Comparison of ENCODE assay signal across 20 cellular contexts in genomic region chrX:153939573-153939972, GRCh38. TPM values are rescaled to one million over a fixed set of nuclear protein-coding genes. Genes with fewer than 3 reads are reported as not detected.
DNase-seq lines count a peak whose midpoint lies in the region; ATAC-seq and TF ChIP-seq lines count a peak whose summit lies in the region.
"Had no signal": no experiment of that assay in that cellular context is flagged by ENCODE, and none has a peak within 500 bp of the region (broad histone marks: within the 10 kb centered on the region; RNA-seq: fewer than 3 reads in every experiment).

No MANE protein-coding gene starts in this region.

- WGBS in body of pancreas, 2 donors = 57 to 76% methylated on average over 4 of the region's 7 CpGs
- 72% methylated on average over 7 of the region's 7 CpGs for WGBS in esophagus muscularis mucosa

- H3K4me1 Mint-ChIP-seq in stimulated activated naive CD8-positive, alpha-beta T cell treated with anti-CD3 and anti-CD28 coated beads, Interleukin-15, Interleukin-2, amounts not matched to agents 100 ng/mL and 50 ng/mL, for 24 hours (ENCODE audit: low read depth) = peaks cover 27% of the 10 kb centered on the region
- H3K4me1 Mint-ChIP-seq in dendritic cell treated with granulocyte-macrophage colony-stimulating factor and Interleukin-4, amounts not matched to agents 40 ng/mL and 50 ng/mL, for 4 days (ENCODE audit: low read depth) = peaks cover 52% of the 10 kb centered on the region

- TF ChIP-seq POLR2A in body of pancreas (IDR thresholded peaks at IDR 0.05) = no peak
- no peak for TF ChIP-seq POLR2A in esophagus muscularis mucosa (IDR thresholded peaks at IDR 0.05; ENCODE audit: low read depth)

- H3K4me1 ChIP-seq in body of pancreas = no peaks in the 10 kb centered on the region
- peaks cover 3 to 16% (median 14%) of the 10 kb centered on the region in 4 donors for H3K4me1 ChIP-seq in esophagus muscularis mucosa

- no peak overlapping the region for H3K4me3 ChIP-seq in body of pancreas
- no peak overlapping the region for H3K4me3 ChIP-seq in esophagus muscularis mucosa
- H3K4me3 ChIP-seq: HAP-1 had no signal

- TF ChIP-seq EP300 in esophagus muscularis mucosa (IDR thresholded peaks at IDR 0.05) = no peak

- no peaks in the 10 kb centered on the region for H3K36me3 ChIP-seq in body of pancreas (replicated peaks in 1 of 2; ENCODE audit: insufficient read depth in 1 of 2, low read depth in 2 of 2)
- no peaks in the 10 kb centered on the region for H3K36me3 ChIP-seq in esophagus muscularis mucosa

- no peaks in the 10 kb centered on the region for H3K9me3 Mint-ChIP-seq in stimulated activated naive CD8-positive, alpha-beta T cell treated with anti-CD3 and anti-CD28 coated beads, Interleukin-15, Interleukin-2, amounts not matched to agents 100 ng/mL and 50 ng/mL, for 24 hours
- no peaks in the 10 kb centered on the region for H3K9me3 Mint-ChIP-seq in dendritic cell treated with granulocyte-macrophage colony-stimulating factor and Interleukin-4, amounts not matched to agents 40 ng/mL and 50 ng/mL, for 4 days

- H3K27ac Mint-ChIP-seq in stimulated activated naive CD8-positive, alpha-beta T cell treated with anti-CD3 and anti-CD28 coated beads, Interleukin-15, Interleukin-2, amounts not matched to agents 100 ng/mL and 50 ng/mL, for 24 hours = no peak overlapping the region
- no peak overlapping the region for H3K27ac Mint-ChIP-seq in dendritic cell treated with granulocyte-macrophage colony-stimulating factor and Interleukin-4, amounts not matched to agents 40 ng/mL and 50 ng/mL, for 4 days

- H3K9me3 ChIP-seq in body of pancreas = no peaks in the 10 kb centered on the region
- H3K9me3 ChIP-seq in esophagus muscularis mucosa = no peaks in the 10 kb centered on the region
- H3K9me3 ChIP-seq: HAP-1, SK-N-SH had no signal

- no peak for TF ChIP-seq CTCF in body of pancreas (IDR thresholded peaks at IDR 0.05)
- TF ChIP-seq CTCF in esophagus muscularis mucosa (IDR thresholded peaks at IDR 0.05) = no peak

- H3K27ac ChIP-seq in body of pancreas (no peak overlapping the region), esophagus muscularis mucosa (replicated peaks in 1 of 4) (no peak overlapping the region)
- H3K27ac ChIP-seq: C4-2B had no signal

- intact Hi-C loops in dendritic cell treated with granulocyte-macrophage colony-stimulating factor and Interleukin-4, amounts not matched to agents 40 ng/mL and 50 ng/mL, for 4 days (cut with micrococcal nuclease) = no loop called here
- intact Hi-C loops in body of pancreas (cut with DNase I) = no loop called here
- intact Hi-C loops in esophagus muscularis mucosa (cut with DNase I) = no loop called here

- no peaks in the 10 kb centered on the region for H3K27me3 Mint-ChIP-seq in stimulated activated naive CD8-positive, alpha-beta T cell treated with anti-CD3 and anti-CD28 coated beads, Interleukin-15, Interleukin-2, amounts not matched to agents 100 ng/mL and 50 ng/mL, for 24 hours
- H3K27me3 Mint-ChIP-seq in dendritic cell treated with granulocyte-macrophage colony-stimulating factor and Interleukin-4, amounts not matched to agents 40 ng/mL and 50 ng/mL, for 4 days = no peaks in the 10 kb centered on the region

- peak overlapping the region; percentile 10 for H3K4me3 Mint-ChIP-seq in stimulated activated naive CD8-positive, alpha-beta T cell treated with anti-CD3 and anti-CD28 coated beads, Interleukin-15, Interleukin-2, amounts not matched to agents 100 ng/mL and 50 ng/mL, for 24 hours
- peak overlapping the region; percentile 34 for H3K4me3 Mint-ChIP-seq in dendritic cell treated with granulocyte-macrophage colony-stimulating factor and Interleukin-4, amounts not matched to agents 40 ng/mL and 50 ng/mL, for 4 days

- no peaks in the 10 kb centered on the region for H3K27me3 ChIP-seq in body of pancreas
- no peaks in the 10 kb centered on the region for H3K27me3 ChIP-seq in esophagus muscularis mucosa

- DNase-seq in stimulated activated naive CD8-positive, alpha-beta T cell treated with anti-CD3 and anti-CD28 coated beads, Interleukin-15, Interleukin-2, amounts not matched to agents 100 U/mL and 50 U/mL, for 24 hours = no peak
- DNase-seq in NCI-H146 (lab: John Stamatoyannopoulos, UW) (peak; percentile 51), body of pancreas (no peak), esophagus muscularis mucosa (ENCODE audit: extremely low spot score) (no peak)
- DNase-seq in activated naive CD4-positive, alpha-beta T cell (lab: John Stamatoyannopoulos, UW) = no peak
- DNase-seq: GDM1, KBM-7, MV-4-11, NCI-H1930, NCI-H2171, NCI-H82, PC-3, RPMI8226, SHP77 treated with DMSO at 0.1 percent for 48 hours, SK-N-SH had no signal

- H3K36me3 Mint-ChIP-seq in stimulated activated naive CD8-positive, alpha-beta T cell treated with anti-CD3 and anti-CD28 coated beads, Interleukin-15, Interleukin-2, amounts not matched to agents 100 ng/mL and 50 ng/mL, for 24 hours (ENCODE audit: low read depth) = peaks cover 6% of the 10 kb centered on the region
- peaks cover 63% of the 10 kb centered on the region for H3K36me3 Mint-ChIP-seq in dendritic cell treated with granulocyte-macrophage colony-stimulating factor and Interleukin-4, amounts not matched to agents 40 ng/mL and 50 ng/mL, for 4 days (ENCODE audit: low read depth)

- ATAC-seq in stimulated activated naive CD8-positive, alpha-beta T cell treated with anti-CD3 and anti-CD28 coated beads, Interleukin-15, Interleukin-2, amounts not matched to agents 100 U/mL and 50 U/mL, for 24 hours = no peak
- ATAC-seq in body of pancreas = no peak
- ATAC-seq: HepG2, PC-3 had no signal

RNA-seq across cellular contexts. Expression of gene NAA10, which starts 4.7 kb away (rescaled TPM):
- total RNA-seq in body of pancreas = 10 to 100 TPM; 30.3 to 74.7 TPM
- 100 to 1,000 TPM in 2 of 4 donors, 10 to 100 TPM in 2; 89.3 to 106 (median 95.4) TPM for total RNA-seq in esophagus muscularis mucosa

RNA-seq across cellular contexts. Expression of gene RENBP, which starts 4.9 kb away (rescaled TPM):
- 1 to 10 TPM in 1 of 2 donors, under 1 TPM in 1; 0.66 to 6.0 TPM for total RNA-seq in body of pancreas
- total RNA-seq in esophagus muscularis mucosa = 10 to 100 TPM in 1 of 4 donors, 1 to 10 TPM in 3; 8.0 to 12.6 (median 9.1) TPM
- total RNA-seq: PC-3 had no signal

RNA-seq across cellular contexts. Expression of gene ARHGAP4, which starts 13.5 kb away (rescaled TPM):
- total RNA-seq in body of pancreas (10 to 100 TPM in 1 of 2 donors, 1 to 10 TPM in 1; 8.6 to 16.6 TPM), esophagus muscularis mucosa (10 to 100 TPM; 15.9 to 22.4 (median 17.7) TPM)

RNA-seq across cellular contexts. Expression of gene HCFC1, which starts 32.0 kb away (rescaled TPM):
- total RNA-seq in body of pancreas (10 to 100 TPM; 16.6 to 62.6 TPM), esophagus muscularis mucosa (100 to 1,000 TPM in 1 of 4 donors, 10 to 100 TPM in 3; 50.7 to 102 (median 60.8) TPM)

RNA-seq across cellular contexts. Expression of gene TMEM187, which starts 33.0 kb away (rescaled TPM):
- total RNA-seq in body of pancreas = 10 to 100 TPM in 1 of 2 donors, 1 to 10 TPM in 1; 8.8 to 10.9 TPM
- total RNA-seq in esophagus muscularis mucosa = 1 to 10 TPM; 3.6 to 6.9 (median 6.1) TPM
